25 cellular contexts compared by ENCODE assay signal in the genomic region with DNA sequence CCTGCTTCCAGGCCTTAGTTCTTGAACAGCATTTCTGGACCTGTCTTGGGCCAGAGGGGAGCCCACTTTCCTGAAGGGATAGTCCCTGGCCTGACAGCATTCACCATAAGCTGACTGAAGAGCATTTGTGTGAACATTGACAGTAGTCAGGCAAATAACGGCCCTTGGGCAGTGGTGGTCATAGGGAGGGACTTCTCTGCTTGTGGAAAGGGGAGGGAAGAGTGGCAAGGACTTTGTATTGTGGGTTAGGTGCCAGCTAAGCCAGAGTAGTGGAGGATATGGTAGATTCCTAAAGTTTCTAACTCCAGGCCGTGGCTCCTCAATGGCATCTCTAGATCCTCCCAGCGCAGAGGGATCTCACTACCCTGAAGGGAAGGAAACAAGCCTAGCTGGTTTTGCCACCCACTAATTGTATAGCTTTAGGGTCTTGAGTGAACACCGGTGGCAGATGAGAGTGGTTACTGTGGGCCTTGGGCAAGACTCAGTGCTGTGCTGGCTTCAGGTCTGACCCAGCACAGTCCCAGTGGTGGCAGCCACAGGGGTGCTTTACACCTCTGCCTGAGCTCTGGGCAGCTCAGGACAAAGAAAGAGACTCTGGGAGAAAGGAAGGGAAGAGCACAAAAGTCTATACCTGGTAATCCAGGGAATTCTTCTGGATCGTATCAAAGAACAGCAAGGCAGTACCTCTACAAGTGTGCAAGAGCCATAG. TPM values are rescaled to one million over a fixed set of nuclear protein-coding genes. Genes with fewer than 3 reads are reported as not detected.
A peak's percentile ranks its signal among the peaks of the same experiment; 100 is the strongest.
DNase-seq lines count a peak whose midpoint lies in the region; ATAC-seq, FAIRE-seq and TF ChIP-seq lines count a peak whose summit lies in the region.
"Had no signal": no experiment of that assay in that cellular context is flagged by ENCODE, and none has a peak within 500 bp of the region (broad histone marks: within the 10 kb centered on the region; RNA-seq: fewer than 3 reads in every experiment).

No MANE protein-coding gene starts in this region.

- BruUV-seq in HepG2 (replicated peaks; lab: Mats Ljungman, UMichigan): no TSS peak

- H3K4me3 Mint-ChIP-seq in type B pancreatic cell: peak overlapping the region; percentile 53
- H3K4me3 Mint-ChIP-seq: CD14-positive monocyte had no signal

- dilution Hi-C loops in keratinocyte (cut with MboI; ENCODE audit: extremely low pct_ligation_motif_present, low sequenced_read_pairs): no loop called here

- H3K27ac Mint-ChIP-seq in type B pancreatic cell: peak overlapping the region; percentile 79
- H3K27ac Mint-ChIP-seq: CD14-positive monocyte had no signal

- intact Hi-C loops in HepG2 (cut with micrococcal nuclease; ENCODE audit: unreplicated experiment): no loop called here
- intact Hi-C loops in right lobe of liver (cut with DNase I): no loop called here

- H3K27me3 Mint-ChIP-seq in type B pancreatic cell: no peaks in the 10 kb centered on the region

- FAIRE-seq in HepG2 (lab: Jason Lieb, UNC) (no peak), bronchial epithelial cell (lab: Jason Lieb, UNC) (no peak), keratinocyte (lab: Jason Lieb, UNC) (no peak)
- FAIRE-seq: GM18507 had no signal

- H2AFZ ChIP-seq in HepG2 (ENCODE audit: low read length) (no peak overlapping the region), keratinocyte (ENCODE audit: control insufficient read depth, low read length) (peak overlapping the region; percentile 12)

- no peak for TF ChIP-seq CTCF in HepG2 (CRISPR knock-in tag; IDR thresholded peaks at IDR 0.05)
- TF ChIP-seq CTCF in right lobe of liver (IDR thresholded peaks at IDR 0.05): no peak
- no peak for TF ChIP-seq CTCF in bronchial epithelial cell (IDR thresholded peaks at IDR 0.05; ENCODE audit: insufficient read depth, low read length, severe bottlenecking)
- TF ChIP-seq CTCF in keratinocyte (optimal IDR thresholded peaks at IDR 0.05 in 1 of 3, IDR thresholded peaks at IDR 0.05 in 1 of 3, conservative IDR thresholded peaks at IDR 0.05 in 1 of 3; ENCODE audit: extremely low read depth in 1 of 3, insufficient read depth in 2 of 3, low read length in 3 of 3): no peak
- no peak for TF ChIP-seq CTCF in type B pancreatic cell (conservative IDR thresholded peaks at IDR 0.05)
- no peak for TF ChIP-seq CTCF in brain microvascular endothelial cell (IDR thresholded peaks at IDR 0.05; ENCODE audit: low read depth, low read length, missing control alignments)

- H3K27me3 ChIP-seq in HepG2 (ENCODE audit: control insufficient read depth in 1 of 2, insufficient read depth in 2 of 2, low read length in 2 of 2) (no peaks in the 10 kb centered on the region; a peak in 1 of 5 replicates), right lobe of liver (no peaks in the 10 kb centered on the region), bronchial epithelial cell (ENCODE audit: control insufficient read depth, insufficient read depth, low read length) (no peaks in the 10 kb centered on the region), keratinocyte (ENCODE audit: control insufficient read depth, extremely low read depth, insufficient read depth, low read length) (no peaks in the 10 kb centered on the region), brain microvascular endothelial cell (replicated peaks) (no peaks in the 10 kb centered on the region)
- H3K27me3 ChIP-seq: BE2C, SJCRH30 had no signal

- no peaks in the 10 kb centered on the region for H3K9me1 ChIP-seq in keratinocyte (ENCODE audit: control insufficient read depth, extremely low read depth, insufficient read depth, low read length)

- H3K9me3 ChIP-seq in HepG2 (ENCODE audit: low read length) (peaks cover 5% of the 10 kb centered on the region; the same call in 1 of the 2 replicates), right lobe of liver (peaks cover 0 to 6% (median 0%) of the 10 kb centered on the region in 4 donors), keratinocyte (ENCODE audit: control insufficient read depth, low read depth, low read length) (no peaks in the 10 kb centered on the region)
- H3K9me3 ChIP-seq: BE2C, SJCRH30 had no signal

- CTCF ChIA-PET in HepG2 (lab: Yijun Ruan, JAX; ENCODE audit: low intra/inter-chr PET ratio, low total read pairs): no interaction called here

- H3K9ac ChIP-seq in HepG2 (ENCODE audit: insufficient read depth, low read depth, low read length): no peak overlapping the region
- H3K9ac ChIP-seq in keratinocyte (ENCODE audit: control insufficient read depth, extremely low read depth, insufficient read depth, low read length): no peak overlapping the region
- H3K9ac ChIP-seq: KMS-11 had no signal

- H3K4me2 ChIP-seq in HepG2 (ENCODE audit: low read depth, low read length) (peak overlapping the region; percentile 27), keratinocyte (ENCODE audit: control insufficient read depth, extremely low read depth, insufficient read depth, low read depth, low read length) (peak overlapping the region; percentile 41)
- H3K4me2 ChIP-seq: KMS-11 had no signal

- TF ChIP-seq EP300 in HepG2 (IDR thresholded peaks at IDR 0.05; ENCODE audit: low read depth in 2 of 2, low read length in 2 of 2): no peak
- no peak for TF ChIP-seq EP300 in HepG2 (CRISPR knock-in tag; IDR thresholded peaks at IDR 0.05; ENCODE audit: borderline replicate concordance)

- no peaks in the 10 kb centered on the region for H3K4me1 Mint-ChIP-seq in type B pancreatic cell (ENCODE audit: unreplicated experiment)
- H3K4me1 Mint-ChIP-seq: CD14-positive monocyte had no signal

- H3K36me3 Mint-ChIP-seq in type B pancreatic cell: no peaks in the 10 kb centered on the region
- H3K36me3 Mint-ChIP-seq: CD14-positive monocyte had no signal

- H3K4me3 ChIP-seq in HepG2 (replicated peaks in 1 of 3; ENCODE audit: insufficient read depth in 1 of 3, low read depth in 2 of 3, low read length in 3 of 3) (no peak overlapping the region), right lobe of liver (no peak overlapping the region), bronchial epithelial cell (ENCODE audit: low read depth, low read length) (no peak overlapping the region), keratinocyte (ENCODE audit: control insufficient read depth in 2 of 3, extremely low read depth in 1 of 3, insufficient read depth in 2 of 3, low read depth in 1 of 3, low read length in 3 of 3) (no peak overlapping the region), brain microvascular endothelial cell (ENCODE audit: low read depth, low read length) (no peak overlapping the region)
- H3K4me3 ChIP-seq: SJCRH30 had no signal

- no peak for TF ChIP-seq RAD21 in HepG2 (CRISPR knock-in tag; IDR thresholded peaks at IDR 0.05)

- TF ChIP-seq POLR2A in HepG2 (IDR thresholded peaks at IDR 0.05; ENCODE audit: insufficient read depth in 1 of 2, low read depth in 2 of 2, low read length in 2 of 2): no peak
- TF ChIP-seq POLR2A in right lobe of liver (IDR thresholded peaks at IDR 0.05): no peak

- ATAC-seq in HepG2 (peak; percentile 91), right lobe of liver (no peak)
- ATAC-seq: SK-N-SH treated with all-trans-retinoic acid at 6 μM for 48 hours had no signal

- no peaks in the 10 kb centered on the region for H3K9me3 Mint-ChIP-seq in type B pancreatic cell

- H3K4me1 ChIP-seq in HepG2 (ENCODE audit: insufficient read depth, low read length) (peaks cover 17% of the 10 kb centered on the region), right lobe of liver (no peaks in the 10 kb centered on the region), keratinocyte (ENCODE audit: control insufficient read depth, extremely low read depth, insufficient read depth, low read length) (peaks cover 13% of the 10 kb centered on the region)
- H3K4me1 ChIP-seq: BE2C, SJCRH30 had no signal

- WGBS in HepG2 (ENCODE audit: low lambda C conversion rate): 37% methylated on average over 3 of the region's 5 CpGs
- WGBS in right lobe of liver (ENCODE audit: insufficient coverage, low coverage, low lambda C conversion rate, missing lambda C conversion rate): 60% methylated on average over 2 of the region's 5 CpGs

- DNase-seq in HepG2 (ENCODE audit: low spot score) (peak; percentile 18), right lobe of liver (no peak), bronchial epithelial cell (ENCODE audit: low read depth) (peak; percentile 30), keratinocyte (ENCODE audit: low read depth, low spot score) (no peak), type B pancreatic cell (ENCODE audit: extremely low spot score, unreplicated experiment) (no peak), MV-4-11 (lab: John Stamatoyannopoulos, UW) (no peak), Kasumi-1 (lab: John Stamatoyannopoulos, UW) (no peak), brain microvascular endothelial cell (no peak)
- DNase-seq: 8988T, ACHN, BE2C, DMS153, GOT3, NCI-H1092 treated with DMSO at 0.1 percent for 48 hours, NCI-H1436, NCI-H187, NCI-H2081 treated with DMSO at 0.1 percent for 48 hours, NCI-H524, NCI-H748 treated with DMSO at 0.1 percent for 48 hours, SJCRH30 had no signal

- POLR2A ChIA-PET in HepG2 (lab: Yijun Ruan, JAX): no interaction called here

- H3K27ac ChIP-seq in HepG2 (ENCODE audit: extremely low read length, insufficient read depth, low read length): no peak overlapping the region
- no peak overlapping the region for H3K27ac ChIP-seq in right lobe of liver
- no peak overlapping the region for H3K27ac ChIP-seq in keratinocyte (ENCODE audit: control insufficient read depth, insufficient read depth, low read length)
- no peak overlapping the region for H3K27ac ChIP-seq in brain microvascular endothelial cell
- H3K27ac ChIP-seq: KMS-11, SJCRH30 had no signal

- H3K79me2 ChIP-seq in HepG2 (ENCODE audit: insufficient read depth, low read length) (no peaks in the 10 kb centered on the region), keratinocyte (ENCODE audit: control insufficient read depth, insufficient read depth, low read length) (no peaks in the 10 kb centered on the region)

- H3K36me3 ChIP-seq in HepG2 (replicated peaks in 1 of 2; ENCODE audit: control insufficient read depth in 1 of 2, insufficient read depth in 2 of 2, low read length in 2 of 2): no peaks in the 10 kb centered on the region
- no peaks in the 10 kb centered on the region for H3K36me3 ChIP-seq in right lobe of liver
- no peaks in the 10 kb centered on the region for H3K36me3 ChIP-seq in bronchial epithelial cell (ENCODE audit: control insufficient read depth, insufficient read depth, low read length)
- no peaks in the 10 kb centered on the region for H3K36me3 ChIP-seq in keratinocyte (ENCODE audit: control insufficient read depth in 2 of 2, extremely low read depth in 1 of 2, insufficient read depth in 2 of 2, low read length in 2 of 2)
- no peaks in the 10 kb centered on the region for H3K36me3 ChIP-seq in brain microvascular endothelial cell (replicated peaks)
- H3K36me3 ChIP-seq: BE2C, SJCRH30 had no signal

- in situ Hi-C loops in HepG2 (cut with HindIII; ENCODE audit: extremely low pct_ligation_motif_present, low pct_unique_long_range_greater_than_20kb): no loop called here
- in situ Hi-C loops in brain microvascular endothelial cell (cut with HindIII; ENCODE audit: low pct_ligation_motif_present, low sequenced_read_pairs): no loop called here

- H4K20me1 ChIP-seq in HepG2 (ENCODE audit: insufficient read depth, low read length): no peaks in the 10 kb centered on the region
- H4K20me1 ChIP-seq in keratinocyte (ENCODE audit: control insufficient read depth, extremely low read depth, insufficient read depth, low read length): no peaks in the 10 kb centered on the region

RNA-seq across cellular contexts. Expression of gene LIN28B, which starts 48.3 kb away (rescaled TPM):
- total RNA-seq in HepG2 (2016; rRNA removed; fragmentation: Illumina TruSeq; extraction: Trizol): 56.8 and 100 TPM in 2 replicates
- total RNA-seq in HepG2 (2016; cell fraction: cytosol; rRNA removed; fragmentation: Illumina TruSeq; extraction: Trizol; ENCODE audit: low read depth): 13.7 and 13.8 TPM in 2 replicates
- total RNA-seq in HepG2 (2016; cell fraction: insoluble cytoplasmic fraction; rRNA removed; fragmentation: Illumina TruSeq; extraction: Trizol): 57.6 and 96.8 TPM in 2 replicates
- total RNA-seq in HepG2 (2016; cell fraction: membrane; rRNA removed; fragmentation: Illumina TruSeq; extraction: Trizol): 35.2 and 40.8 TPM in 2 replicates
- 41.3 and 44.0 TPM in 2 replicates for total RNA-seq in HepG2 (2016; cell fraction: nucleus; rRNA removed; fragmentation: Illumina TruSeq; extraction: Trizol)
- polyA plus RNA-seq in HepG2 (2011; rRNA removed): 8.8 and 14.5 TPM in 2 replicates
- 6.2 and 8.3 TPM in 2 replicates for polyA plus RNA-seq in HepG2 (2011; cell fraction: cytosol; rRNA removed)
- 4.0 and 4.5 TPM in 2 replicates for polyA plus RNA-seq in HepG2 (2011; cell fraction: nucleus; rRNA removed)
- polyA plus RNA-seq in HepG2 (2012): 14.9 and 19.0 TPM in 2 replicates
- polyA plus RNA-seq in HepG2 (2016; cell fraction: cytosol; fragmentation: Illumina TruSeq; extraction: Trizol; ENCODE audit: low read depth): 2.5 and 2.6 TPM in 2 replicates
- polyA plus RNA-seq in HepG2 (2016; cell fraction: insoluble cytoplasmic fraction; fragmentation: Illumina TruSeq; extraction: Trizol; ENCODE audit: low read depth): 60.7 and 65.9 TPM in 2 replicates
- 14.5 and 15.6 TPM in 2 replicates for polyA plus RNA-seq in HepG2 (2016; cell fraction: membrane; fragmentation: Illumina TruSeq; extraction: Trizol; ENCODE audit: low read depth)
- polyA plus RNA-seq in HepG2 (2016; cell fraction: nucleus; fragmentation: Illumina TruSeq; extraction: Trizol; ENCODE audit: insufficient read depth, low read depth): 29.8 and 30.3 TPM in 2 replicates
- 0.07 and 15.4 TPM in 2 replicates for polyA minus RNA-seq in HepG2 (2011; rRNA and poly(A)+ RNA removed; ENCODE audit: low replicate concordance)
- polyA minus RNA-seq in HepG2 (2011; cell fraction: cytosol; rRNA and poly(A)+ RNA removed): 22.1 and 22.7 TPM in 2 replicates
- polyA minus RNA-seq in HepG2 (2011; cell fraction: nucleus; rRNA and poly(A)+ RNA removed): 19.1 and 20.3 TPM in 2 replicates
- not detected for total RNA-seq in right lobe of liver
- not detected in 2 replicates for total RNA-seq in bronchial epithelial cell
- 0.02 TPM in 1 of 3 replicates, not detected in the others for polyA plus RNA-seq in keratinocyte
- not detected for polyA plus RNA-seq in keratinocyte (2011; ENCODE audit: low read depth)
- not detected in 2 replicates for polyA plus RNA-seq in keratinocyte (2011; cell fraction: cytosol; rRNA removed)
- polyA plus RNA-seq in keratinocyte (2011; cell fraction: nucleus; rRNA removed): not detected in 2 replicates
- not detected in 2 replicates for polyA plus RNA-seq in keratinocyte (2012; ENCODE audit: low replicate concordance)
- not detected in 3 replicates for polyA minus RNA-seq in keratinocyte
- not detected for polyA minus RNA-seq in keratinocyte (2011; cell fraction: cytosol; rRNA and poly(A)+ RNA removed)
- polyA minus RNA-seq in keratinocyte (2011; cell fraction: nucleus; rRNA and poly(A)+ RNA removed): not detected in 2 replicates
- 7.6 and 22.3 TPM in 2 replicates for total RNA-seq in type B pancreatic cell (ENCODE audit: low replicate concordance)
- total RNA-seq: IMR-90 had no signal
- polyA plus RNA-seq: CD14-positive monocyte, IMR-90 had no signal

RNA-seq across cellular contexts. Expression of gene HACE1, which starts 48.9 kb away (rescaled TPM):
- total RNA-seq in HepG2 (2016; rRNA removed; fragmentation: Illumina TruSeq; extraction: Trizol) (11.4 and 16.0 TPM in 2 replicates), right lobe of liver (1 to 10 TPM; 2.7 to 3.7 (median 3.1) TPM), bronchial epithelial cell (12.4 and 14.2 TPM in 2 replicates), type B pancreatic cell (ENCODE audit: low replicate concordance) (10.4 and 18.5 TPM in 2 replicates)
- 8.1 and 8.6 TPM in 2 replicates for total RNA-seq in HepG2 (2016; cell fraction: cytosol; rRNA removed; fragmentation: Illumina TruSeq; extraction: Trizol; ENCODE audit: low read depth)
- total RNA-seq in HepG2 (2016; cell fraction: insoluble cytoplasmic fraction; rRNA removed; fragmentation: Illumina TruSeq; extraction: Trizol): 11.2 and 15.6 TPM in 2 replicates
- 7.1 and 8.1 TPM in 2 replicates for total RNA-seq in HepG2 (2016; cell fraction: membrane; rRNA removed; fragmentation: Illumina TruSeq; extraction: Trizol)
- 14.9 and 19.6 TPM in 2 replicates for total RNA-seq in HepG2 (2016; cell fraction: nucleus; rRNA removed; fragmentation: Illumina TruSeq; extraction: Trizol)
- polyA plus RNA-seq in HepG2 (2011; rRNA removed) (5.9 and 8.9 TPM in 2 replicates), keratinocyte (4.3 to 7.4 TPM (median 6.1 TPM) in 3 replicates)
- polyA plus RNA-seq in HepG2 (2011; cell fraction: cytosol; rRNA removed): 3.4 and 4.6 TPM in 2 replicates
- polyA plus RNA-seq in HepG2 (2011; cell fraction: nucleus; rRNA removed): 7.3 and 9.6 TPM in 2 replicates
- polyA plus RNA-seq in HepG2 (2012): 5.3 and 6.1 TPM in 2 replicates
- 0.32 and 0.58 TPM in 2 replicates for polyA plus RNA-seq in HepG2 (2016; cell fraction: cytosol; fragmentation: Illumina TruSeq; extraction: Trizol; ENCODE audit: low read depth)
- polyA plus RNA-seq in HepG2 (2016; cell fraction: insoluble cytoplasmic fraction; fragmentation: Illumina TruSeq; extraction: Trizol; ENCODE audit: low read depth): 8.8 and 10.3 TPM in 2 replicates
- 2.4 and 2.5 TPM in 2 replicates for polyA plus RNA-seq in HepG2 (2016; cell fraction: membrane; fragmentation: Illumina TruSeq; extraction: Trizol; ENCODE audit: low read depth)
- polyA plus RNA-seq in HepG2 (2016; cell fraction: nucleus; fragmentation: Illumina TruSeq; extraction: Trizol; ENCODE audit: insufficient read depth, low read depth): 13.4 and 15.2 TPM in 2 replicates
- 10.0 and 15.5 TPM in 2 replicates for polyA minus RNA-seq in HepG2 (2011; rRNA and poly(A)+ RNA removed; ENCODE audit: low replicate concordance)
- polyA minus RNA-seq in HepG2 (2011; cell fraction: cytosol; rRNA and poly(A)+ RNA removed): 8.4 and 10.0 TPM in 2 replicates
- 36.7 and 37.9 TPM in 2 replicates for polyA minus RNA-seq in HepG2 (2011; cell fraction: nucleus; rRNA and poly(A)+ RNA removed)
- polyA plus RNA-seq in keratinocyte (2011; ENCODE audit: low read depth): 7.7 TPM
- polyA plus RNA-seq in keratinocyte (2011; cell fraction: cytosol; rRNA removed): 3.2 and 5.0 TPM in 2 replicates
- 6.9 and 7.1 TPM in 2 replicates for polyA plus RNA-seq in keratinocyte (2011; cell fraction: nucleus; rRNA removed)
- polyA plus RNA-seq in keratinocyte (2012; ENCODE audit: low replicate concordance): 3.5 and 4.7 TPM in 2 replicates
- polyA minus RNA-seq in keratinocyte: 5.8 to 14.9 TPM (median 8.2 TPM) in 3 replicates
- 6.3 TPM for polyA minus RNA-seq in keratinocyte (2011; cell fraction: cytosol; rRNA and poly(A)+ RNA removed)
- 11.1 and 25.1 TPM in 2 replicates for polyA minus RNA-seq in keratinocyte (2011; cell fraction: nucleus; rRNA and poly(A)+ RNA removed)

Comparison
In these comparisons a context has a peak if more than half of its experiments do, and no peak if none do; other contexts are left out.
1. DNase-seq: peak in HepG2 (single experiment) and bronchial epithelial cell (single experiment); none in right lobe of liver (0 of 3), keratinocyte (single experiment), type B pancreatic cell (single experiment), MV-4-11 (single experiment), Kasumi-1 (0 of 2) and brain microvascular endothelial cell (single experiment).